Comparison of ENCODE assay signal across 21 cellular contexts in genomic region chr16:69600202-69600601, GRCh38. TPM values are rescaled to one million over a fixed set of nuclear protein-coding genes. Genes with fewer than 3 reads are reported as not detected.
DNase-seq lines count a peak whose midpoint lies in the region; ATAC-seq and TF ChIP-seq lines count a peak whose summit lies in the region.
"Had no signal": no experiment of that assay in that cellular context is flagged by ENCODE, and none has a peak within 500 bp of the region (broad histone marks: within the 10 kb centered on the region; RNA-seq: fewer than 3 reads in every experiment).

No MANE protein-coding gene starts in this region.

- peak overlapping the region; percentile 20 for H3K27ac Mint-ChIP-seq in MCF 10A (ENCODE audit: low read depth, unreplicated experiment)
- H3K27ac Mint-ChIP-seq: activated naive CD8-positive, alpha-beta T cell treated with anti-CD3 and anti-CD28 coated beads, Interleukin-2, amount 10 ng/mL, durations not matched to agents 7 days and 5 days had no signal

- CTCF ChIA-PET in MCF 10A (lab: Yijun Ruan, JAX) (interaction anchor here (0.8 kb wide), 1 partner anchor 445 kb away, joined by 3 read pairs; no protein-coding TSS in a partner anchor), mammary epithelial cell (lab: Charles Lee; ENCODE audit: low non-redundant PET) (no interaction called here)

- peaks cover 26% of the 10 kb centered on the region for H3K36me3 Mint-ChIP-seq in MCF 10A (ENCODE audit: insufficient read depth, unreplicated experiment)

- H3K27ac ChIP-seq in mammary epithelial cell (ENCODE audit: insufficient read depth, low read depth, low read length), result no peak overlapping the region
- H3K27ac ChIP-seq in RWPE2 (ENCODE audit: poor library complexity, severe bottlenecking), result peak overlapping the region; percentile 23
- peak overlapping the region; percentile 86 for H3K27ac ChIP-seq in epithelial cell of prostate
- no peak overlapping the region for H3K27ac ChIP-seq in smooth muscle cell (ENCODE audit: low read depth)
- H3K27ac ChIP-seq: upper lobe of left lung, WERI-Rb-1 had no signal

- no peak for DNase-seq in MCF 10A (ENCODE audit: unreplicated experiment)
- DNase-seq in mammary epithelial cell, result no peak
- no peak for DNase-seq in RWPE2 (ENCODE audit: low spot score)
- DNase-seq in epithelial cell of prostate (ENCODE audit: low read depth, low spot score), result no peak
- DNase-seq in germinal center (ENCODE audit: low spot score), result no peak
- no peak for DNase-seq in DMS153 (lab: John Stamatoyannopoulos, UW)
- DNase-seq in smooth muscle cell (lab: John Stamatoyannopoulos, UW; ENCODE audit: unreplicated experiment), result no peak
- DNase-seq: activated naive CD8-positive, alpha-beta T cell treated with anti-CD3 and anti-CD28 coated beads, Interleukin-2, amount 10 ng/mL, durations not matched to agents 7 days and 5 days; central memory CD4-positive, alpha-beta T cell; DMS53; GDM1; kidney glomerular epithelial cell; NCI-H1092 treated with DMSO at 0.1 percent for 48 hours; NCI-H187 treated with DMSO at 0.1 percent for 48 hours; NCI-H69; nucleus accumbens; Right ventricle myocardium superior; T-helper 2 cell; upper lobe of left lung; WERI-Rb-1 had no signal

- no peaks in the 10 kb centered on the region for H3F3A ChIP-seq in smooth muscle cell (ENCODE audit: low read depth)

- H3K4me3 Mint-ChIP-seq in MCF 10A (ENCODE audit: unreplicated experiment), result no peak overlapping the region
- H3K4me3 Mint-ChIP-seq: activated naive CD8-positive, alpha-beta T cell treated with anti-CD3 and anti-CD28 coated beads, Interleukin-2, amount 10 ng/mL, durations not matched to agents 7 days and 5 days had no signal

- ATAC-seq in RWPE2 (ENCODE audit: low read depth), result no peak
- no peak for ATAC-seq in GM19467 (IDR thresholded peaks at IDR 0.05; ENCODE audit: unreplicated experiment)

- H3K4me3 ChIP-seq in mammary epithelial cell (replicated peaks in 1 of 3; ENCODE audit: insufficient read depth in 1 of 3, low read depth in 2 of 3, low read length in 3 of 3) (no peak overlapping the region), RWPE2 (ENCODE audit: severe bottlenecking) (no peak overlapping the region), smooth muscle cell (no peak overlapping the region)
- H3K4me3 ChIP-seq: upper lobe of left lung had no signal

- no peak overlapping the region for H3K9ac ChIP-seq in mammary epithelial cell (ENCODE audit: insufficient read depth, low read length)
- H3K9ac ChIP-seq in smooth muscle cell (ENCODE audit: low read depth), result no peak overlapping the region

- H3K36me3 ChIP-seq in mammary epithelial cell (ENCODE audit: insufficient read depth, low read length), result no peaks in the 10 kb centered on the region
- peaks cover 8% of the 10 kb centered on the region; the same call in 1 of the 2 replicates for H3K36me3 ChIP-seq in RWPE2 (ENCODE audit: low read depth)
- H3K36me3 ChIP-seq in smooth muscle cell (ENCODE audit: low read depth), result no peaks in the 10 kb centered on the region
- H3K36me3 ChIP-seq: upper lobe of left lung, WERI-Rb-1 had no signal

- no peak for TF ChIP-seq CTCF in MCF 10A (IDR thresholded peaks at IDR 0.05; ENCODE audit: unreplicated experiment)
- no peak for TF ChIP-seq CTCF in mammary epithelial cell (conservative IDR thresholded peaks at IDR 0.05 in 1 of 2, IDR thresholded peaks at IDR 0.05 in 1 of 2; ENCODE audit: extremely low read depth in 1 of 2, insufficient read depth in 1 of 2, low read depth in 1 of 2, low read length in 2 of 2)
- no peak for TF ChIP-seq CTCF in RWPE2 (IDR thresholded peaks at IDR 0.05; ENCODE audit: poor library complexity, severe bottlenecking)
- TF ChIP-seq CTCF in smooth muscle cell (IDR thresholded peaks at IDR 0.05; ENCODE audit: borderline replicate concordance, insufficient read depth, poor library complexity, severe bottlenecking), result no peak

- dilution Hi-C loops in mammary epithelial cell (cut with HindIII; ENCODE audit: low sequenced_read_pairs), result no loop called here

- H2AFZ ChIP-seq in mammary epithelial cell (ENCODE audit: low read depth, low read length), result no peak overlapping the region
- H2AFZ ChIP-seq in smooth muscle cell (ENCODE audit: low read depth), result no peak overlapping the region

- peaks cover 97% of the 10 kb centered on the region for H3K79me2 ChIP-seq in mammary epithelial cell (ENCODE audit: insufficient read depth, low read length)
- H3K79me2 ChIP-seq in smooth muscle cell (ENCODE audit: low read depth), result peaks cover 93% of the 10 kb centered on the region

- H3K9me3 ChIP-seq in mammary epithelial cell (replicated peaks; ENCODE audit: insufficient read depth, low read length), result no peaks in the 10 kb centered on the region
- H3K9me3 ChIP-seq in RWPE2 (ENCODE audit: severe bottlenecking), result no peaks in the 10 kb centered on the region
- no peaks in the 10 kb centered on the region for H3K9me3 ChIP-seq in smooth muscle cell (replicated peaks; ENCODE audit: low read depth)
- H3K9me3 ChIP-seq: upper lobe of left lung had no signal

- H3K4me2 ChIP-seq in mammary epithelial cell (ENCODE audit: insufficient read depth, low read depth, low read length) (no peak overlapping the region), smooth muscle cell (no peak overlapping the region)

- H4K20me1 ChIP-seq in mammary epithelial cell (ENCODE audit: insufficient read depth, low read length) (no peaks in the 10 kb centered on the region), smooth muscle cell (ENCODE audit: low read depth) (peaks cover 100% of the 10 kb centered on the region)

- H3K27me3 ChIP-seq in mammary epithelial cell (ENCODE audit: insufficient read depth, low read length) (no peaks in the 10 kb centered on the region), RWPE2 (ENCODE audit: insufficient read depth, poor library complexity, severe bottlenecking) (no peaks in the 10 kb centered on the region), smooth muscle cell (ENCODE audit: low read depth) (no peaks in the 10 kb centered on the region)
- H3K27me3 ChIP-seq: upper lobe of left lung had no signal

- H3K4me1 Mint-ChIP-seq in MCF 10A (ENCODE audit: insufficient read depth, unreplicated experiment), result peaks cover 36% of the 10 kb centered on the region

- H3K4me1 ChIP-seq in mammary epithelial cell (ENCODE audit: insufficient read depth, low read length) (peaks cover 5% of the 10 kb centered on the region), RWPE2 (ENCODE audit: insufficient read depth, poor library complexity, severe bottlenecking) (peaks cover 28% of the 10 kb centered on the region), smooth muscle cell (ENCODE audit: low read depth) (no peaks in the 10 kb centered on the region)

- no peaks in the 10 kb centered on the region for H3K27me3 Mint-ChIP-seq in MCF 10A (ENCODE audit: insufficient read depth, unreplicated experiment)
- H3K27me3 Mint-ChIP-seq: activated naive CD8-positive, alpha-beta T cell treated with anti-CD3 and anti-CD28 coated beads, Interleukin-2, amount 10 ng/mL, durations not matched to agents 7 days and 5 days had no signal

- POLR2A ChIA-PET in MCF 10A (lab: Yijun Ruan, JAX), result no interaction called here

- intact Hi-C loops in MCF 10A (cut with micrococcal nuclease), result no loop called here
- intact Hi-C loops in mammary epithelial cell (cut with micrococcal nuclease), result no loop called here

- no peaks in the 10 kb centered on the region for H3K9me3 Mint-ChIP-seq in MCF 10A (ENCODE audit: unreplicated experiment)
- H3K9me3 Mint-ChIP-seq: activated naive CD8-positive, alpha-beta T cell treated with anti-CD3 and anti-CD28 coated beads, Interleukin-2, amount 10 ng/mL, durations not matched to agents 7 days and 5 days had no signal

- in situ Hi-C loops in mammary epithelial cell (cut with MboI; ENCODE audit: low sequenced_read_pairs in 2 of 2), result no loop called here

- no TSS peak for BruUV-seq in MCF 10A (replicated peaks; lab: Mats Ljungman, UMichigan)
- no TSS peak for BruUV-seq in mammary epithelial cell (replicated peaks; lab: Mats Ljungman, UMichigan)

RNA-seq across cellular contexts. Expression of gene NFAT5, which starts 34.4 kb away (rescaled TPM):
- total RNA-seq in MCF 10A (2022), result 35.8 and 46.4 TPM in 2 replicates
- total RNA-seq in mammary epithelial cell, result 10 to 100 TPM; 37.5 to 48.2 TPM
- 16.9 TPM for polyA plus RNA-seq in mammary epithelial cell
- 32.5 TPM for polyA minus RNA-seq in mammary epithelial cell
- total RNA-seq in smooth muscle cell, result 33.5 and 44.3 TPM in 2 replicates
- 4.2 and 10.0 TPM in 2 replicates for polyA plus RNA-seq in smooth muscle cell

Comparison
In these comparisons a context has a peak if more than half of its experiments do, and no peak if none do; other contexts are left out.
1. H3K27ac ChIP-seq: peak in RWPE2 (single experiment) and epithelial cell of prostate (single experiment); none in mammary epithelial cell (single experiment) and smooth muscle cell (single experiment).